26 cellular contexts compared by ENCODE assay signal in the genomic region with DNA sequence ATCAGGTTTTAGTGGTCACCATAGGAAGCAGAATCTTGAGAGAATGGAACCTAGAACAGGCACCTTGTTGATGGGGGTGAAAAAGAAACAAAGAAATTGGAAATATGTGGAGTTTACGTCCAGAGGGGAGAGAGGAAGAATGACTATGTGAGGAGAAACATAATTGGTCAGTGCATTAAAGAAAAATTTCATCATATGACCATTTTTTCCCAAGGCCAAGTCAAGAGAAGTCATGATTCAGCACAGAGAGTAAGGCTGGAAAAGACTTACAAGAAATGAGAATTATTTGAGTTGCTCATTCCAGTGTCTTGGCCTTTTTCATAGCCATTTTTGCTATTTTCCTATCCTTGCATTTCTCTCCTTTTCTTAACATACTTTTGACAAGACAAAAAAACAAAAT.
"Had no signal": no experiment of that assay in that cellular context is flagged by ENCODE, and none has a peak within 500 bp of the region (broad histone marks: within the 10 kb centered on the region; RNA-seq: fewer than 3 reads in every experiment).

No MANE protein-coding gene starts in this region.

- H3K4me2 ChIP-seq: KMS-11, SK-N-SH had no signal

- H3K4me3 ChIP-seq: SJSA1 had no signal

- H3K27me3 Mint-ChIP-seq: activated CD4-positive, alpha-beta T cell treated with anti-CD3 and anti-CD28 coated beads, Interleukin-2, amount 10 ng/mL, durations not matched to agents 24 days and 14 days; activated naive CD4-positive, alpha-beta T cell treated with anti-CD3 and anti-CD28 coated beads, Interleukin-2, amount 50 U/mL, for 24 hours had no signal

- H3K9me3 ChIP-seq: SJSA1, SK-N-SH had no signal

- H3K27me3 ChIP-seq: SJSA1 had no signal

- H3K36me3 Mint-ChIP-seq: activated naive CD4-positive, alpha-beta T cell treated with anti-CD3 and anti-CD28 coated beads, Interleukin-2, amount 50 U/mL, for 24 hours; activated naive CD8-positive, alpha-beta T cell treated with anti-CD3 and anti-CD28 coated beads, Interleukin-2, amount 10 ng/mL, durations not matched to agents 7 days and 5 days; brain had no signal

- H3K27ac ChIP-seq: KMS-11, SJSA1 had no signal

- H3K27ac Mint-ChIP-seq: activated CD4-positive, alpha-beta T cell treated with anti-CD3 and anti-CD28 coated beads, Interleukin-2, amount 10 ng/mL, durations not matched to agents 24 days and 14 days; activated CD8-positive, alpha-beta T cell treated with anti-CD3 and anti-CD28 coated beads for 36 hours; activated naive CD4-positive, alpha-beta T cell treated with anti-CD3 and anti-CD28 coated beads, Interleukin-2, amount 50 U/mL, for 24 hours; activated naive CD8-positive, alpha-beta T cell treated with anti-CD3 and anti-CD28 coated beads, Interleukin-2, amount 10 ng/mL, durations not matched to agents 7 days and 5 days; activated T-cell treated with anti-CD3 and anti-CD28 coated beads, Interleukin-2, amount 50 U/mL, for 72 hours; activated T-helper 2 cell treated with anti-CD3 and anti-CD28 coated beads, Interferon-gamma antibody, Interleukin-2, Interleukin-4, amounts not matched to agents 10 μg/mL and 5 μg/mL and 100 μg/mL, durations not matched to agents 14 hours and 24 hours and 36 hours; brain had no signal

- FAIRE-seq: bronchial epithelial cell had no signal

- H3K9me3 Mint-ChIP-seq: activated CD4-positive, alpha-beta T cell treated with anti-CD3 and anti-CD28 coated beads, Interleukin-2, amount 10 ng/mL, durations not matched to agents 24 days and 14 days; activated CD8-positive, alpha-beta T cell treated with anti-CD3 and anti-CD28 coated beads for 36 hours; activated naive CD4-positive, alpha-beta T cell treated with anti-CD3 and anti-CD28 coated beads, Interleukin-2, amount 50 U/mL, for 24 hours; activated naive CD8-positive, alpha-beta T cell treated with anti-CD3 and anti-CD28 coated beads, Interleukin-2, amount 10 ng/mL, durations not matched to agents 7 days and 5 days; activated T-cell treated with anti-CD3 and anti-CD28 coated beads, Interleukin-2, amount 50 U/mL, for 72 hours; activated T-helper 2 cell treated with anti-CD3 and anti-CD28 coated beads, Interferon-gamma antibody, Interleukin-2, Interleukin-4, amounts not matched to agents 10 μg/mL and 5 μg/mL and 100 μg/mL, durations not matched to agents 14 hours and 24 hours and 36 hours had no signal

- H3K4me1 Mint-ChIP-seq: activated CD4-positive, alpha-beta T cell treated with anti-CD3 and anti-CD28 coated beads, Interleukin-2, amount 10 ng/mL, durations not matched to agents 24 days and 14 days; activated naive CD4-positive, alpha-beta T cell treated with anti-CD3 and anti-CD28 coated beads, Interleukin-2, amount 50 U/mL, for 24 hours; activated naive CD8-positive, alpha-beta T cell treated with anti-CD3 and anti-CD28 coated beads, Interleukin-2, amount 10 ng/mL, durations not matched to agents 7 days and 5 days had no signal

- H3K4me3 Mint-ChIP-seq: activated CD4-positive, alpha-beta T cell treated with anti-CD3 and anti-CD28 coated beads, Interleukin-2, amount 10 ng/mL, durations not matched to agents 24 days and 14 days; activated CD8-positive, alpha-beta T cell treated with anti-CD3 and anti-CD28 coated beads for 36 hours; activated naive CD4-positive, alpha-beta T cell treated with anti-CD3 and anti-CD28 coated beads, Interleukin-2, amount 50 U/mL, for 24 hours; activated naive CD8-positive, alpha-beta T cell treated with anti-CD3 and anti-CD28 coated beads, Interleukin-2, amount 10 ng/mL, durations not matched to agents 7 days and 5 days; activated T-cell treated with anti-CD3 and anti-CD28 coated beads, Interleukin-2, amount 50 U/mL, for 72 hours; brain had no signal

- ATAC-seq: activated CD8-positive, alpha-beta T cell treated with anti-CD3 and anti-CD28 coated beads for 36 hours; activated T-cell treated with anti-CD3 and anti-CD28 coated beads, Interleukin-2, amount 50 U/mL, for 72 hours; Panc1 had no signal

- DNase-seq: activated CD4-positive, alpha-beta T cell treated with anti-CD3 and anti-CD28 coated beads, Interleukin-2, amount 10 ng/mL, durations not matched to agents 24 days and 14 days; activated CD4-positive, alpha-beta T cell treated with anti-CD3 and anti-CD28 coated beads, Interleukin-2, amount 50 U/mL, for 4 hours; activated CD8-positive, alpha-beta T cell treated with anti-CD3 and anti-CD28 coated beads for 36 hours; activated gamma-delta T cell; activated naive CD4-positive, alpha-beta T cell treated with Interleukin-2 at 50 U/mL for 16 hours; activated naive CD8-positive, alpha-beta T cell treated with anti-CD3 and anti-CD28 coated beads, Interleukin-2, amount 10 ng/mL, durations not matched to agents 7 days and 5 days; activated T-cell treated with anti-CD3 and anti-CD28 coated beads, Interleukin-2, amount 50 U/mL, for 1 hour; activated T-cell treated with anti-CD3 and anti-CD28 coated beads, Interleukin-2, amount 50 U/mL, for 72 hours; caudate nucleus; cerebellar nuclear complex; NCI-H1105; NCI-H1417 treated with DMSO at 0.1 percent for 48 hours; NCI-H1930; NCI-H2081 treated with DMSO at 0.1 percent for 48 hours; NCI-H345; NCI-H524 treated with DMSO at 0.1 percent for 48 hours; SHP77 treated with DMSO at 0.1 percent for 48 hours; SK-N-SH; T1000 had no signal

- H3K9ac ChIP-seq: KMS-11, SK-N-SH had no signal

- H3K36me3 ChIP-seq: SJSA1 had no signal
